In the genomic region with DNA sequence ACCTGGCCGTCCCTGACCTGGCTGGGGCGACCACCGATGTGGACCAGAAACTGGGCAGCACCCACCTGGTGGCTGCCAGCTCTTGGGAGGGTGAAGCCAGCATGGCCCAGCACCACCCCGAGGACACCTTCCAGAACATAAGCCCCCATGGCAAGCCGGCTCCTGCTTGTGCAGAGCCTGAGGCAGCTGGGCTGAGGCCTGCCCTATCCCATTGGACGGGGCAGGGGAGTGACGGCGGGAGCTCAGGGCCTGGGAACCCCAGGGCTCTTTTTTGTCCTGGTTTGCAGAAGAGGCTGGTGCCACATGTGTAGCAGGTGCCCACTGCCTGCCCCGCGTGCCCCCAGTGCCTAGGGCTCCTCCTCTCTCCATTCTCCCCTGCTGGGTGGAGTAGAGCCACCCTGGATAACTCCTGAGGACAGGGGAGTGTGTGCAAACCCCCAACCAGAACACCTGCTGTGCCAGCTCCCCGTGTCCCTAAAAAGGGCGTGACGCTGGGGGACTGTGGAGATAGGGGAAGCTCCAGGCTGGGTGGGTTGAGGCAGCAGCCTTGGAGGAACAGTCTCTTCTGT, we compare ENCODE assay signal across 15 cellular contexts. TPM values are rescaled to one million over a fixed set of nuclear protein-coding genes. Genes with fewer than 3 reads are reported as not detected.
DNase-seq lines count a peak whose midpoint lies in the region; ATAC-seq and TF ChIP-seq lines count a peak whose summit lies in the region.
"Had no signal": no experiment of that assay in that cellular context is flagged by ENCODE, and none has a peak within 500 bp of the region (broad histone marks: within the 10 kb centered on the region; RNA-seq: fewer than 3 reads in every experiment).

No MANE protein-coding gene starts in this region.

- no peak overlapping the region for H3K23ac ChIP-seq in H9 (ENCODE audit: insufficient read length, low read depth, low read length)

- H4K8ac ChIP-seq in H9 (replicated peaks; ENCODE audit: insufficient read length, low read depth, low read length) = no peak overlapping the region

- H2BK15ac ChIP-seq in H9 (ENCODE audit: low read depth, low read length) = no peak overlapping the region

- H2BK5ac ChIP-seq in H9 (ENCODE audit: insufficient read length, low read length) = no peak overlapping the region

- H3K79me2 ChIP-seq in H9 (ENCODE audit: insufficient read depth, low read length) = no peaks in the 10 kb centered on the region

- H4K91ac ChIP-seq in H9 (ENCODE audit: insufficient read length, low read depth, low read length) = no peak overlapping the region

- no peak overlapping the region for H3K56ac ChIP-seq in H9 (ENCODE audit: insufficient read length, low read depth, low read length)

- H3K27ac Mint-ChIP-seq in H9 = no peak overlapping the region
- no peak overlapping the region for H3K27ac Mint-ChIP-seq in T-helper 2 cell treated with Interferon-gamma antibody and Interleukin-4, amounts not matched to agents 5 μg/mL and 100 μg/mL, for 36 hours
- H3K27ac Mint-ChIP-seq: activated CD4-positive, alpha-beta T cell treated with anti-CD3 and anti-CD28 coated beads for 36 hours; activated T-cell treated with anti-CD3 and anti-CD28 coated beads, Interleukin-2, amount 50 U/mL, for 24 hours; T-cell had no signal

- H3K18ac ChIP-seq in H9 (ENCODE audit: insufficient read length, low read depth, low read length) = no peak overlapping the region

- intact Hi-C loops in lower lobe of right lung (cut with DNase I) = no loop called here

- no peak for ATAC-seq in lower lobe of right lung

- H3K9me3 Mint-ChIP-seq in H9 = no peaks in the 10 kb centered on the region
- no peaks in the 10 kb centered on the region for H3K9me3 Mint-ChIP-seq in T-helper 2 cell treated with Interferon-gamma antibody and Interleukin-4, amounts not matched to agents 5 μg/mL and 100 μg/mL, for 36 hours
- H3K9me3 Mint-ChIP-seq: activated T-cell treated with anti-CD3 and anti-CD28 coated beads, Interleukin-2, amount 50 U/mL, for 24 hours; natural killer cell; T-cell had no signal

- H3K27me3 Mint-ChIP-seq in H9 (ENCODE audit: low read depth) = peaks cover 21% of the 10 kb centered on the region
- H3K27me3 Mint-ChIP-seq in T-helper 2 cell treated with Interferon-gamma antibody and Interleukin-4, amounts not matched to agents 5 μg/mL and 100 μg/mL, for 36 hours (ENCODE audit: low read depth) = no peaks in the 10 kb centered on the region
- H3K27me3 Mint-ChIP-seq: activated CD4-positive, alpha-beta T cell treated with anti-CD3 and anti-CD28 coated beads for 36 hours; activated T-cell treated with anti-CD3 and anti-CD28 coated beads, Interleukin-2, amount 50 U/mL, for 24 hours; T-cell had no signal

- H2BK20ac ChIP-seq in H9 (ENCODE audit: low read depth, low read length, poor library complexity, severe bottlenecking) = no peak overlapping the region

- H3K4me1 ChIP-seq in H9 (ENCODE audit: insufficient read depth, low read length) (peaks cover 2% of the 10 kb centered on the region; the same call in 1 of the 2 replicates), lower lobe of right lung (peaks cover 21% of the 10 kb centered on the region), subcutaneous abdominal adipose tissue (ENCODE audit: control insufficient read depth in 5 of 5, insufficient read depth in 5 of 5, low read length in 5 of 5) (peaks cover 6 to 69% (median 42%) of the 10 kb centered on the region in 5 donors)

- no peak overlapping the region for H3T11ph ChIP-seq in H9 (ENCODE audit: low read length)

- no peak overlapping the region for H2AK5ac ChIP-seq in H9 (ENCODE audit: insufficient read length, low read length)

- no CpG with 5 or more reads among the region's 13 CpGs for WGBS in H9 (ENCODE audit: extremely low coverage, insufficient read length, low lambda C conversion rate)

- H3K4me1 Mint-ChIP-seq in H9 = peaks cover 15 to 37% of the 10 kb centered on the region in 2 experiments
- H3K4me1 Mint-ChIP-seq in T-helper 2 cell treated with Interferon-gamma antibody and Interleukin-4, amounts not matched to agents 5 μg/mL and 100 μg/mL, for 36 hours (ENCODE audit: low read depth) = no peaks in the 10 kb centered on the region
- H3K4me1 Mint-ChIP-seq: activated CD4-positive, alpha-beta T cell treated with anti-CD3 and anti-CD28 coated beads for 36 hours had no signal

- no peak overlapping the region for H2BK120ac ChIP-seq in H9 (ENCODE audit: low read depth, low read length, poor library complexity, severe bottlenecking)

- H3K36me3 Mint-ChIP-seq in H9 (ENCODE audit: insufficient read depth in 1 of 3, low read depth in 3 of 3) = peaks cover 0 to 1% (median 0%) of the 10 kb centered on the region in 3 experiments; a peak in 1 of 7 replicates
- H3K36me3 Mint-ChIP-seq in T-helper 2 cell treated with Interferon-gamma antibody and Interleukin-4, amounts not matched to agents 5 μg/mL and 100 μg/mL, for 36 hours (ENCODE audit: low read depth) = no peaks in the 10 kb centered on the region
- H3K36me3 Mint-ChIP-seq: natural killer cell had no signal

- DNase-seq in H9 (peak; percentile 24), coronary artery (ENCODE audit: low spot score) (no peak), lower lobe of right lung (peak; percentile 42), retina (no peak), H4 (ENCODE audit: low spot score) (no peak), occipital lobe (lab: John Stamatoyannopoulos, UW) (no peak)
- DNase-seq in T-helper 2 cell treated with Interferon-gamma antibody and Interleukin-4, amounts not matched to agents 5 μg/mL and 100 μg/mL, for 36 hours (ENCODE audit: low spot score) = no peak
- DNase-seq: activated CD4-positive, alpha-beta T cell treated with anti-CD3 and anti-CD28 coated beads for 36 hours; activated T-cell treated with anti-CD3 and anti-CD28 coated beads, Interleukin-2, amount 50 U/mL, for 24 hours; amniotic stem cell; natural killer cell; NCI-H1092 treated with DMSO at 0.1 percent for 48 hours; trophoblast cell had no signal

- H2AFZ ChIP-seq in H9 (ENCODE audit: low read length) = no peak overlapping the region

- H3K27me3 ChIP-seq in H9 (ENCODE audit: insufficient read depth, low read length) (peaks cover 8% of the 10 kb centered on the region; the same call in 1 of the 2 replicates), lower lobe of right lung (ENCODE audit: low read depth) (peaks cover 4% of the 10 kb centered on the region), subcutaneous abdominal adipose tissue (ENCODE audit: control insufficient read depth in 5 of 5, insufficient read depth in 4 of 5, low read length in 5 of 5) (no peaks in the 10 kb centered on the region)

- TF ChIP-seq CTCF in H9 (conservative IDR thresholded peaks at IDR 0.05) (no peak), coronary artery (IDR thresholded peaks at IDR 0.05) (no peak), lower lobe of right lung (IDR thresholded peaks at IDR 0.05) (no peak)

- no peak overlapping the region for H4K5ac ChIP-seq in H9 (ENCODE audit: insufficient read length, low read depth, low read length)

- H3K9me3 ChIP-seq in H9 (ENCODE audit: control insufficient read depth, low read depth, low read length) (no peaks in the 10 kb centered on the region), lower lobe of right lung (no peaks in the 10 kb centered on the region), subcutaneous abdominal adipose tissue (ENCODE audit: control insufficient read depth in 5 of 5, low read length in 5 of 5) (no peaks in the 10 kb centered on the region)

- H3K14ac ChIP-seq in H9 (ENCODE audit: insufficient read depth, low read length) = no peak overlapping the region; the same call in 1 of the 2 replicates

- H3K27ac ChIP-seq in H9 (ENCODE audit: insufficient read length, low read depth, low read length) = no peak overlapping the region
- peak overlapping the region; percentile 97 to 100 for H3K27ac ChIP-seq in coronary artery
- peak overlapping the region; percentile 85 for H3K27ac ChIP-seq in lower lobe of right lung
- peak overlapping the region; percentile 30 for H3K27ac ChIP-seq in subcutaneous abdominal adipose tissue (ENCODE audit: low read depth, low read length)

- H3K36me3 ChIP-seq in lower lobe of right lung (peaks cover 14% of the 10 kb centered on the region), subcutaneous abdominal adipose tissue (ENCODE audit: control insufficient read depth in 5 of 5, insufficient read depth in 5 of 5, low read length in 5 of 5) (peaks cover 0 to 44% (median 13%) of the 10 kb centered on the region in 5 donors)

- H3K4me3 Mint-ChIP-seq in H9 = no peak overlapping the region
- H3K4me3 Mint-ChIP-seq in T-helper 2 cell treated with Interferon-gamma antibody and Interleukin-4, amounts not matched to agents 5 μg/mL and 100 μg/mL, for 36 hours = no peak overlapping the region
- H3K4me3 Mint-ChIP-seq: activated CD4-positive, alpha-beta T cell treated with anti-CD3 and anti-CD28 coated beads for 36 hours; activated T-cell treated with anti-CD3 and anti-CD28 coated beads, Interleukin-2, amount 50 U/mL, for 24 hours; T-cell had no signal

- no peaks in the 10 kb centered on the region for H3K23me2 ChIP-seq in H9 (ENCODE audit: insufficient read length, low read depth, low read length, poor library complexity, severe bottlenecking)

- no peak overlapping the region for H3K4me3 ChIP-seq in coronary artery
- H3K4me3 ChIP-seq in lower lobe of right lung = no peak overlapping the region
- H3K4me3 ChIP-seq in subcutaneous abdominal adipose tissue (ENCODE audit: low read depth in 1 of 5, low read length in 5 of 5) = no peak overlapping the region

- no peak overlapping the region for H3K4me2 ChIP-seq in H9 (ENCODE audit: insufficient read depth, insufficient read length, low read length)

- no peaks in the 10 kb centered on the region for H4K20me1 ChIP-seq in H9 (ENCODE audit: control insufficient read depth, insufficient read depth, insufficient read length)

- H3K9ac ChIP-seq in H9 (ENCODE audit: extremely low read depth, insufficient read length, low read length) = no peak overlapping the region
- H3K9ac ChIP-seq in subcutaneous abdominal adipose tissue (ENCODE audit: low read length in 5 of 5) = peak overlapping the region in 2 of 5 donors; percentile 23 to 30

- H3K79me1 ChIP-seq in H9 (ENCODE audit: insufficient read depth, low read depth, low read length, poor library complexity, severe bottlenecking) = no peaks in the 10 kb centered on the region

- no peak overlapping the region for H2BK12ac ChIP-seq in H9 (ENCODE audit: insufficient read length, low read depth, low read length)

- no peak overlapping the region for H3K4ac ChIP-seq in H9 (ENCODE audit: low read depth, low read length)

RNA-seq across cellular contexts. Expression of gene DUSP8, which starts 12.0 kb away (rescaled TPM):
- total RNA-seq in H9 (2021) (3.2 and 4.4 TPM in 2 replicates), lower lobe of right lung (8.9 TPM), occipital lobe (5.6 TPM)
- total RNA-seq in H4 (2014; rRNA removed; shearing (Covaris generic)) = 0.45 and 3.2 TPM in 2 replicates

RNA-seq across cellular contexts. Expression of gene KRTAP5-1, which starts 25.0 kb away (rescaled TPM):
- total RNA-seq in H9 (2021) = not detected in 2 replicates
- total RNA-seq in lower lobe of right lung = not detected
- total RNA-seq in H4 (2014; rRNA removed; shearing (Covaris generic)) = not detected in 2 replicates
- not detected for total RNA-seq in occipital lobe
- total RNA-seq: activated CD4-positive, alpha-beta T cell treated with anti-CD3 and anti-CD28 coated beads for 36 hours; natural killer cell; T-cell had no signal

RNA-seq across cellular contexts. Expression of gene KRTAP5-2, which starts 38.0 kb away (rescaled TPM):
- total RNA-seq in H9 (2021) = not detected in 2 replicates
- total RNA-seq in lower lobe of right lung = not detected
- not detected in 2 replicates for total RNA-seq in H4 (2014; rRNA removed; shearing (Covaris generic))
- total RNA-seq in occipital lobe = not detected
- total RNA-seq: activated CD4-positive, alpha-beta T cell treated with anti-CD3 and anti-CD28 coated beads for 36 hours; natural killer cell; T-cell had no signal

RNA-seq across cellular contexts. Expression of gene KRTAP5-3, which starts 48.2 kb away (rescaled TPM):
- not detected in 2 replicates for total RNA-seq in H9 (2021)
- not detected for total RNA-seq in lower lobe of right lung
- not detected in 2 replicates for total RNA-seq in H4 (2014; rRNA removed; shearing (Covaris generic))
- not detected for total RNA-seq in occipital lobe
- total RNA-seq: activated CD4-positive, alpha-beta T cell treated with anti-CD3 and anti-CD28 coated beads for 36 hours; natural killer cell; T-cell had no signal

Comparison
In these comparisons a context has a peak if more than half of its experiments do, and no peak if none do; other contexts are left out.
1. DNase-seq: peak in H9 (single experiment) and lower lobe of right lung (single experiment); none in coronary artery (single experiment), T-helper 2 cell treated with Interferon-gamma antibody and Interleukin-4, amounts not matched to agents 5 μg/mL and 100 μg/mL, for 36 hours (single experiment), retina (single experiment), H4 (single experiment) and occipital lobe (single experiment).